13 cellular contexts compared by ENCODE assay signal in genomic region chr19:4371898-4372629, GRCh38. TPM values are rescaled to one million over a fixed set of nuclear protein-coding genes. Genes with fewer than 3 reads are reported as not detected.
DNase-seq lines count a peak whose midpoint lies in the region; ATAC-seq, FAIRE-seq and TF ChIP-seq lines count a peak whose summit lies in the region.
"Had no signal": no experiment of that assay in that cellular context is flagged by ENCODE, and none has a peak within 500 bp of the region (broad histone marks: within the 10 kb centered on the region; RNA-seq: fewer than 3 reads in every experiment).

No MANE protein-coding gene starts in this region.

- H3K27ac ChIP-seq in right atrium auricular region (peak overlapping the region; percentile 91 to 95), neuronal stem cell (replicated peaks; ENCODE audit: low read length) (no peak overlapping the region)
- H3K27ac ChIP-seq: cardiac muscle cell had no signal

- no peak overlapping the region for H3K4me2 ChIP-seq in neuronal stem cell (ENCODE audit: insufficient read depth, low read length, poor library complexity, severe bottlenecking)

- no CpG with 5 or more reads among the region's 15 CpGs for WGBS in neuronal stem cell (ENCODE audit: extremely low coverage in 2 of 2, insufficient read length in 2 of 2, insufficient replicate concordance in 1 of 2), 2 donors

- H3K27me3 Mint-ChIP-seq in chondrocyte (ENCODE audit: low read depth), result no peaks in the 10 kb centered on the region

- H3K9me3 ChIP-seq in right atrium auricular region, result no peaks in the 10 kb centered on the region
- no peaks in the 10 kb centered on the region for H3K9me3 ChIP-seq in neuronal stem cell (replicated peaks in 1 of 2; ENCODE audit: control insufficient read depth in 2 of 2, insufficient read depth in 1 of 2, low read depth in 1 of 2, low read length in 2 of 2)

- H3K4me3 ChIP-seq in right atrium auricular region, result no peak overlapping the region
- no peak overlapping the region for H3K4me3 ChIP-seq in neuronal stem cell (ENCODE audit: low read length in 2 of 2)
- H3K4me3 ChIP-seq: cardiac muscle cell had no signal

- H2BK15ac ChIP-seq in neuronal stem cell (ENCODE audit: low read length), result no peak overlapping the region

- peak overlapping the region; percentile 3 for H3K23ac ChIP-seq in neuronal stem cell (ENCODE audit: low read depth, low read length, poor library complexity)

- H3K4ac ChIP-seq in neuronal stem cell (ENCODE audit: low read length), result no peak overlapping the region

- no peaks in the 10 kb centered on the region for H3K36me3 Mint-ChIP-seq in chondrocyte (ENCODE audit: low read depth)

- H3K79me1 ChIP-seq in neuronal stem cell (ENCODE audit: low read depth, low read length), result peaks cover 42% of the 10 kb centered on the region

- H2AK5ac ChIP-seq in neuronal stem cell (ENCODE audit: low read depth, low read length), result no peak overlapping the region

- no peak overlapping the region for H4K8ac ChIP-seq in neuronal stem cell (ENCODE audit: low read depth, low read length)

- TF ChIP-seq POLR2A in H54 (IDR thresholded peaks at IDR 0.05; ENCODE audit: low read depth, low read length), result no peak

- H3K18ac ChIP-seq in neuronal stem cell (ENCODE audit: low read length), result peak overlapping the region; percentile 58

- H3K4me1 ChIP-seq in right atrium auricular region (peaks cover 0 to 100% of the 10 kb centered on the region in 2 donors), neuronal stem cell (ENCODE audit: control insufficient read depth in 2 of 2, insufficient read depth in 1 of 2, low read depth in 1 of 2, low read length in 2 of 2) (peaks cover 29 to 35% of the 10 kb centered on the region in 2 donors)

- no peak overlapping the region for H3K14ac ChIP-seq in neuronal stem cell (ENCODE audit: low read length)

- H2BK12ac ChIP-seq in neuronal stem cell (ENCODE audit: low read length), result no peak overlapping the region

- H3K4me1 Mint-ChIP-seq in chondrocyte (ENCODE audit: low read depth), result peaks cover 84% of the 10 kb centered on the region

- ATAC-seq in left ventricle myocardium superior, result no peak

- H4K91ac ChIP-seq in neuronal stem cell (ENCODE audit: low read depth, low read length, poor library complexity), result no peak overlapping the region

- TF ChIP-seq CTCF in right atrium auricular region (IDR thresholded peaks at IDR 0.05) (no peak), chondrocyte (IDR thresholded peaks at IDR 0.05) (no peak)

- no peak overlapping the region for H2AFZ ChIP-seq in neuronal stem cell (ENCODE audit: low read length)

- no peak for FAIRE-seq in H54 (lab: Jason Lieb, UNC)

- H2BK5ac ChIP-seq in neuronal stem cell (ENCODE audit: low read length), result peak overlapping the region; percentile 42

- H3K9me3 Mint-ChIP-seq in chondrocyte (ENCODE audit: low read depth), result no peaks in the 10 kb centered on the region

- no peak overlapping the region for H3K4me3 Mint-ChIP-seq in chondrocyte (ENCODE audit: unreplicated experiment)

- no peak overlapping the region for H3K9ac ChIP-seq in neuronal stem cell (ENCODE audit: low read depth, low read length, poor library complexity)

- H3K36me3 ChIP-seq in right atrium auricular region (no peaks in the 10 kb centered on the region), neuronal stem cell (replicated peaks in 1 of 2; ENCODE audit: control insufficient read depth in 2 of 2, insufficient read depth in 2 of 2, low read length in 2 of 2) (peaks cover 7 to 10% of the 10 kb centered on the region in 2 donors)
- H3K36me3 ChIP-seq: cardiac muscle cell had no signal

- H2BK120ac ChIP-seq in neuronal stem cell (ENCODE audit: low read depth, low read length), result no peak overlapping the region

- intact Hi-C loops in left ventricle myocardium superior (cut with micrococcal nuclease) (no loop called here), head of caudate nucleus (cut with DNase I) (no loop called here)

- H3K27me3 ChIP-seq in right atrium auricular region, result no peaks in the 10 kb centered on the region
- H3K27me3 ChIP-seq in neuronal stem cell (ENCODE audit: control insufficient read depth in 3 of 3, insufficient read depth in 3 of 3, low read depth in 1 of 3, low read length in 3 of 3), result no peaks in the 10 kb centered on the region
- H3K27me3 ChIP-seq: cardiac muscle cell had no signal

- H3K27ac Mint-ChIP-seq in chondrocyte (ENCODE audit: unreplicated experiment), result peak overlapping the region; percentile 82

- no peak for DNase-seq in right atrium auricular region (ENCODE audit: low spot score)
- no peak for DNase-seq in left ventricle myocardium superior
- DNase-seq in chondrocyte (ENCODE audit: low spot score), result no peak
- DNase-seq in neuronal stem cell (ENCODE audit: low spot score), result no peak
- no peak for DNase-seq in SK-N-DZ (ENCODE audit: low spot score)
- no peak for DNase-seq in head of caudate nucleus
- no peak for DNase-seq in stimulated activated CD8-positive, alpha-beta memory T cell treated with anti-CD3 and anti-CD28 coated beads, Interleukin-4, amount 100 ng/mL, for 48 hours
- DNase-seq in H54 (ENCODE audit: insufficient read length, low spot score), result no peak
- DNase-seq: activated T-cell treated with anti-CD3 and anti-CD28 coated beads, Interleukin-2, amount 50 U/mL, for 1 hour; NCI-H146; NCI-H69; SIG-M5 had no signal

RNA-seq across cellular contexts. Expression of gene SH3GL1, which starts 28.3 kb away (rescaled TPM):
- total RNA-seq in right atrium auricular region, result 10 to 100 TPM; 17.5 to 31.9 TPM
- 19.1 TPM for total RNA-seq in left ventricle myocardium superior
- total RNA-seq in chondrocyte, result 96.3 to 103 TPM (median 96.6 TPM) in 3 replicates
- polyA plus RNA-seq in neuronal stem cell (2013, experiment 1 of 2), result 88.3 TPM
- 86.1 TPM for polyA plus RNA-seq in neuronal stem cell (2013, experiment 2 of 2)
- polyA plus RNA-seq in SK-N-DZ (2014; cell fraction: cytosol; rRNA removed), result 47.0 and 62.2 TPM in 2 replicates
- 41.5 and 42.2 TPM in 2 replicates for polyA plus RNA-seq in SK-N-DZ (2014; cell fraction: nucleus; rRNA removed)

RNA-seq across cellular contexts. Expression of gene MPND, which starts 28.7 kb away (rescaled TPM):
- total RNA-seq in right atrium auricular region (1 to 10 TPM; 6.2 to 7.3 TPM), left ventricle myocardium superior (19.2 TPM), chondrocyte (13.6 to 14.9 TPM (median 14.1 TPM) in 3 replicates)
- 20.6 TPM for polyA plus RNA-seq in neuronal stem cell (2013, experiment 1 of 2)
- polyA plus RNA-seq in neuronal stem cell (2013, experiment 2 of 2), result 22.4 TPM
- 8.7 and 15.5 TPM in 2 replicates for polyA plus RNA-seq in SK-N-DZ (2014; cell fraction: cytosol; rRNA removed)
- polyA plus RNA-seq in SK-N-DZ (2014; cell fraction: nucleus; rRNA removed), result 14.1 and 19.4 TPM in 2 replicates

RNA-seq across cellular contexts. Expression of gene CHAF1A, which starts 30.4 kb away (rescaled TPM):
- total RNA-seq in right atrium auricular region, result 1 to 10 TPM; 2.6 to 5.0 TPM
- 7.2 TPM for total RNA-seq in left ventricle myocardium superior
- total RNA-seq in chondrocyte, result 6.6 to 20.5 TPM (median 7.1 TPM) in 3 replicates
- polyA plus RNA-seq in neuronal stem cell (2013, experiment 1 of 2), result 59.2 TPM
- polyA plus RNA-seq in neuronal stem cell (2013, experiment 2 of 2), result 56.4 TPM
- 44.2 and 55.5 TPM in 2 replicates for polyA plus RNA-seq in SK-N-DZ (2014; cell fraction: cytosol; rRNA removed)
- 54.0 and 71.2 TPM in 2 replicates for polyA plus RNA-seq in SK-N-DZ (2014; cell fraction: nucleus; rRNA removed)

RNA-seq across cellular contexts. Expression of gene STAP2, which starts 33.4 kb away (rescaled TPM):
- total RNA-seq in right atrium auricular region, result 10 to 100 TPM in 1 of 2 donors, 1 to 10 TPM in 1; 4.8 to 11.8 TPM
- 4.2 TPM for total RNA-seq in left ventricle myocardium superior
- 0.85 to 2.0 TPM (median 1.0 TPM) in 3 replicates for total RNA-seq in chondrocyte
- 6.4 TPM for polyA plus RNA-seq in neuronal stem cell (2013, experiment 1 of 2)
- 7.4 TPM for polyA plus RNA-seq in neuronal stem cell (2013, experiment 2 of 2)
- 3.9 and 6.6 TPM in 2 replicates for polyA plus RNA-seq in SK-N-DZ (2014; cell fraction: cytosol; rRNA removed)
- 3.0 and 7.3 TPM in 2 replicates for polyA plus RNA-seq in SK-N-DZ (2014; cell fraction: nucleus; rRNA removed)
